8 cellular contexts compared by ENCODE assay signal in genomic region chr4:147683717-147684700, GRCh38. TPM values are rescaled to one million over a fixed set of nuclear protein-coding genes. Genes with fewer than 3 reads are reported as not detected.
DNase-seq lines count a peak whose midpoint lies in the region; TF ChIP-seq lines count a peak whose summit lies in the region.

Gene PRMT9, minus strand, starts transcription at chr4:147684163. Its CDS starts 176 bp downstream, at chr4:147683987.

- H3K9ac ChIP-seq in GM23248 (peak within 1 kb of the TSS; percentile 91), Karpas-422 (ENCODE audit: low read length) (peak within 1 kb of the TSS; percentile 88)

- CTCF ChIA-PET in RWPE1 (lab: Yijun Ruan, JAX) = interaction anchor here (0.6 to 1.8 kb wide), 3 partner anchors 48 to 527 kb away, joined by 3 to 8 read pairs (median 4); no protein-coding TSS in a partner anchor

- WGBS in GM23248 (ENCODE audit: low coverage in 1 of 2, low lambda C conversion rate in 2 of 2, missing lambda C conversion rate in 2 of 2), 2 experiments = 1% methylated on average over 68 to 69 of the region's 69 CpGs

- peaks cover 47% of the 10 kb centered on the region for H3K79me2 ChIP-seq in GM23248 (ENCODE audit: insufficient read depth)
- H3K79me2 ChIP-seq in Karpas-422 (ENCODE audit: low read length) = peaks cover 47% of the 10 kb centered on the region

- DNase-seq in ELF-1 (ENCODE audit: low read depth, low spot score) (peak; percentile 92), GM23248 (peak; percentile 96), Karpas-422 (peak; percentile 98), RWPE1 (ENCODE audit: low spot score) (peak; percentile 95), fibroblast of the conjunctiva (ENCODE audit: low read depth) (peak; percentile 71), nephron progenitor cell (peak; percentile 82)
- peak; percentile 95 for DNase-seq in activated effector memory CD4-positive, alpha-beta T cell treated with anti-CD3 and anti-CD28 coated beads, Interleukin-2, amount 50 U/mL, for 16 hours

- peaks cover 11% of the 10 kb centered on the region for H3K27me3 Mint-ChIP-seq in nephron progenitor cell (ENCODE audit: low read depth, poor library complexity)
- no peaks in the 10 kb centered on the region for H3K27me3 Mint-ChIP-seq in stimulated activated naive CD8-positive, alpha-beta T cell treated with anti-CD3 and anti-CD28 coated beads, Interleukin-15, Interleukin-2, amounts not matched to agents 100 ng/mL and 50 ng/mL, for 24 hours

- H3K9me3 ChIP-seq in GM23248 (ENCODE audit: low read depth) (no peaks in the 10 kb centered on the region), Karpas-422 (ENCODE audit: low read length) (no peaks in the 10 kb centered on the region)

- peaks cover 7% of the 10 kb centered on the region for H3K36me3 Mint-ChIP-seq in nephron progenitor cell (ENCODE audit: low read depth)
- peaks cover 1% of the 10 kb centered on the region for H3K36me3 Mint-ChIP-seq in stimulated activated naive CD8-positive, alpha-beta T cell treated with anti-CD3 and anti-CD28 coated beads, Interleukin-15, Interleukin-2, amounts not matched to agents 100 ng/mL and 50 ng/mL, for 24 hours (ENCODE audit: low read depth)

- in situ Hi-C loops in GM23248 (cut with MboI) = no loop called here

- H3K27ac ChIP-seq in GM23248 = peak within 1 kb of the TSS; percentile 85
- peak within 1 kb of the TSS; percentile 44 for H3K27ac ChIP-seq in Karpas-422 (ENCODE audit: low read length)
- H3K27ac ChIP-seq in RWPE1 = peak within 1 kb of the TSS; percentile 83

- H3K4me2 ChIP-seq in GM23248 (ENCODE audit: unreplicated experiment) (peak within 1 kb of the TSS; percentile 96), Karpas-422 (ENCODE audit: low read depth, low read length, poor library complexity, severe bottlenecking) (peak within 1 kb of the TSS; percentile 79)

- H3K36me3 ChIP-seq in GM23248 (ENCODE audit: low read depth) (no peaks in the 10 kb centered on the region), Karpas-422 (ENCODE audit: insufficient read depth, low read length) (peaks cover 6% of the 10 kb centered on the region)

- peaks cover 29% of the 10 kb centered on the region for H3K4me1 Mint-ChIP-seq in nephron progenitor cell
- H3K4me1 Mint-ChIP-seq in stimulated activated naive CD8-positive, alpha-beta T cell treated with anti-CD3 and anti-CD28 coated beads, Interleukin-15, Interleukin-2, amounts not matched to agents 100 ng/mL and 50 ng/mL, for 24 hours (ENCODE audit: low read depth) = peaks cover 33% of the 10 kb centered on the region

- H3K9me2 ChIP-seq in GM23248 (ENCODE audit: insufficient read depth) (no peaks in the 10 kb centered on the region), Karpas-422 (replicated peaks; ENCODE audit: insufficient read depth, low read length) (no peaks in the 10 kb centered on the region)

- no peaks in the 10 kb centered on the region for H3F3A ChIP-seq in GM23248 (ENCODE audit: insufficient read depth)

- H3K4me1 ChIP-seq in GM23248 (ENCODE audit: insufficient read depth) (peaks cover 7% of the 10 kb centered on the region; the same call in 1 of the 2 replicates), Karpas-422 (ENCODE audit: low read length) (peaks cover 19% of the 10 kb centered on the region)

- H2AFZ ChIP-seq in GM23248 (peak within 1 kb of the TSS; percentile 98), Karpas-422 (ENCODE audit: low read length) (peak within 1 kb of the TSS; percentile 71)

- H4K20me1 ChIP-seq in GM23248 (ENCODE audit: insufficient read depth) = no peaks in the 10 kb centered on the region
- H4K20me1 ChIP-seq in Karpas-422 (ENCODE audit: insufficient read depth, low read depth, low read length) = no peaks in the 10 kb centered on the region

- H3K27ac Mint-ChIP-seq in nephron progenitor cell = peak within 1 kb of the TSS; percentile 94
- H3K27ac Mint-ChIP-seq in stimulated activated naive CD8-positive, alpha-beta T cell treated with anti-CD3 and anti-CD28 coated beads, Interleukin-15, Interleukin-2, amounts not matched to agents 100 ng/mL and 50 ng/mL, for 24 hours = peak within 1 kb of the TSS; percentile 91

- TF ChIP-seq CTCF in RWPE1 (conservative IDR thresholded peaks at IDR 0.05; ENCODE audit: low read depth) (no peak), nephron progenitor cell (IDR thresholded peaks at IDR 0.05) (no peak)

- POLR2A ChIA-PET in RWPE1 (lab: Yijun Ruan, JAX; ENCODE audit: low non-redundant PET) = interaction anchor here (0.6 to 1.7 kb wide), 4 partner anchors 48 to 1950 kb away, joined by 3 to 14 read pairs (median 6); partner anchors contain the start of genes ARHGAP10 and TMEM184C

- peaks cover 9% of the 10 kb centered on the region for H3K9me3 Mint-ChIP-seq in nephron progenitor cell
- no peaks in the 10 kb centered on the region for H3K9me3 Mint-ChIP-seq in stimulated activated naive CD8-positive, alpha-beta T cell treated with anti-CD3 and anti-CD28 coated beads, Interleukin-15, Interleukin-2, amounts not matched to agents 100 ng/mL and 50 ng/mL, for 24 hours

- H3K4me3 ChIP-seq in GM23248 (peak within 1 kb of the TSS; percentile 96), Karpas-422 (ENCODE audit: low read length) (peak within 1 kb of the TSS; percentile 74)

- H3K4me3 Mint-ChIP-seq in nephron progenitor cell = peak within 1 kb of the TSS; percentile 92
- peak within 1 kb of the TSS; percentile 98 for H3K4me3 Mint-ChIP-seq in stimulated activated naive CD8-positive, alpha-beta T cell treated with anti-CD3 and anti-CD28 coated beads, Interleukin-15, Interleukin-2, amounts not matched to agents 100 ng/mL and 50 ng/mL, for 24 hours

- H3K27me3 ChIP-seq in GM23248 (replicated peaks; ENCODE audit: insufficient read depth) (no peaks in the 10 kb centered on the region), Karpas-422 (ENCODE audit: low read length) (no peaks in the 10 kb centered on the region)

RNA-seq across cellular contexts. Expression of gene PRMT9, which starts in this region (rescaled TPM):
- 6.4 and 8.6 TPM in 2 replicates for total RNA-seq in GM23248 (2014; rRNA removed; shearing (Covaris generic))
- polyA plus RNA-seq in GM23248 (2016; fragmentation: Nextera tagmentation; extraction: Ambion mirVana) = 5.0 and 6.0 TPM in 2 replicates
- total RNA-seq in Karpas-422 (2014; rRNA removed; shearing (Covaris generic); ENCODE audit: low replicate concordance) = 13.7 and 21.7 TPM in 2 replicates

Comparison
In these comparisons a context has a peak if more than half of its experiments do, and no peak if none do; other contexts are left out.
1. Peak in every context shown above with its lines: DNase-seq, H3K4me3 ChIP-seq and H3K27ac ChIP-seq.